In genomic region chr12:41459815-41460214, GRCh38 we compare ENCODE assay signal across 23 cellular contexts.
"Had no signal": no experiment of that assay in that cellular context is flagged by ENCODE, and none has a peak within 500 bp of the region (broad histone marks: within the 10 kb centered on the region; RNA-seq: fewer than 3 reads in every experiment).

No MANE protein-coding gene starts in this region.

- DNase-seq: islet precursor cell; left ventricle myocardium inferior; mesenchymal stem cell; naive thymus-derived CD8-positive, alpha-beta T cell; nucleus accumbens; pancreas; psoas muscle; right lobe of liver; stimulated activated CD4-positive, alpha-beta T cell treated with anti-CD3 and anti-CD28 coated beads, Interleukin-1b, Interleukin-23, amount 100 ng/mL, for 48 hours; stimulated activated CD4-positive, alpha-beta T cell treated with anti-CD3 and anti-CD28 coated beads, Interleukin-2, amount 100 ng/mL, for 48 hours; stimulated activated CD4-positive, alpha-beta T cell treated with anti-CD3 and anti-CD28 coated beads, Interleukin-4, amount 100 ng/mL, for 4 hours; stimulated activated CD8-positive, alpha-beta memory T cell treated with anti-CD3 and anti-CD28 coated beads, Interleukin-4, amount 100 ng/mL, for 48 hours; stimulated activated naive CD4-positive, alpha-beta T cell treated with Interleukin-2 at 50 U/mL for 16 hours; stimulated activated naive CD8-positive, alpha-beta T cell treated with anti-CD3 and anti-CD28 coated beads, Interleukin-15, amount 100 ng/mL, for 72 hours; substantia nigra; testis; thyroid gland; transverse colon; upper lobe of left lung had no signal

- H3K27ac ChIP-seq: hepatocyte, left ventricle myocardium inferior, pancreas, psoas muscle, right atrium auricular region, right lobe of liver, testis, thyroid gland, transverse colon, upper lobe of left lung, vagina had no signal

- ATAC-seq: naive thymus-derived CD8-positive, alpha-beta T cell; pancreas; psoas muscle; right lobe of liver; stimulated activated memory B cell treated with anti-CD40 and anti-IgM and Interleukin-4, amounts not matched to agents 10 μg/mL and 1 μg/mL and 100 μg/mL, for 72 hours; stimulated activated naive CD8-positive, alpha-beta T cell treated with anti-CD3 and anti-CD28 coated beads, Interleukin-15, amount 100 ng/mL, for 72 hours had no signal
